17 cellular contexts compared by ENCODE assay signal in the genomic region with DNA sequence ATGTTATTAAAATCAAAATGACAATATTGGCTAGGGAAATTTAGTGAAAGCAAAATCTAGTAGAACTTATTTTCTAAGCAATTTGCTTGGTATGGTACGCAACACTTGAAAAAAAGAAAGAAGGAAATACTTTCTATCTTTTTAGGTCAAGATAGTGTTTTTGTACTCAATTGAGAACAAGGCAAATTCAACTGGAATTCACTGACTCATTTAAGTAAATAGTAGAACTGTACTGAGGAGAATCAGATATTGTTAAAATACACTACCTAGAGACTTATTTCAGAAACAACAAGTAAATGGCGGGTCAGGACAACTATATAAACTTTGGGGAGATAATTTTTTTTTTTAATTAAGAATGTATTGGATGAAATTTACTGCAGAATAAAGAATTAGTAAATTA. TPM values are rescaled to one million over a fixed set of nuclear protein-coding genes. Genes with fewer than 3 reads are reported as not detected.
DNase-seq lines count a peak whose midpoint lies in the region; ATAC-seq, FAIRE-seq and TF ChIP-seq lines count a peak whose summit lies in the region.
"Had no signal": no experiment of that assay in that cellular context is flagged by ENCODE, and none has a peak within 500 bp of the region (broad histone marks: within the 10 kb centered on the region; RNA-seq: fewer than 3 reads in every experiment).

No MANE protein-coding gene starts in this region.

- no peak overlapping the region for H3K4me3 ChIP-seq in PC-3 (ENCODE audit: low read length)
- H3K4me3 ChIP-seq in choroid plexus epithelial cell (ENCODE audit: low read depth, low read length), result no peak overlapping the region
- H3K4me3 ChIP-seq: GM23248, HAP-1 had no signal

- H2AFZ ChIP-seq in PC-3 (ENCODE audit: low read length), result no peak overlapping the region
- H2AFZ ChIP-seq: GM23248 had no signal

- no peaks in the 10 kb centered on the region for H3K9me2 ChIP-seq in PC-3 (replicated peaks; ENCODE audit: low read length)

- no peaks in the 10 kb centered on the region for H3K27me3 ChIP-seq in PC-3 (ENCODE audit: low read length)
- H3K27me3 ChIP-seq: BE2C had no signal

- CTCF ChIA-PET in PC-3 (lab: Charles Lee), result no interaction called here

- H3K4me2 ChIP-seq in PC-3 (ENCODE audit: low read length), result no peak overlapping the region

- TF ChIP-seq CTCF in PC-3 (conservative IDR thresholded peaks at IDR 0.05; ENCODE audit: low read depth, low read length), result no peak
- TF ChIP-seq CTCF in choroid plexus epithelial cell (conservative IDR thresholded peaks at IDR 0.05; ENCODE audit: low read depth, low read length), result no peak

- intact Hi-C loops in PC-3 (cut with micrococcal nuclease), result no loop called here

- peak; percentile 82 for ATAC-seq in PC-3
- no peak for ATAC-seq in GM19023 (IDR thresholded peaks at IDR 0.05; ENCODE audit: unreplicated experiment)

- no TSS peak for BruUV-seq in PC-3 (replicated peaks; lab: Mats Ljungman, UMichigan)

- no peak overlapping the region for H3K27ac ChIP-seq in PC-3 (ENCODE audit: low read length)
- H3K27ac ChIP-seq: GM23248 had no signal

- H3K79me2 ChIP-seq in PC-3 (ENCODE audit: low read length), result no peaks in the 10 kb centered on the region

- no peaks in the 10 kb centered on the region for H3K36me3 ChIP-seq in PC-3 (ENCODE audit: low read depth, low read length)
- H3K36me3 ChIP-seq: BE2C, HAP-1 had no signal

- no peaks in the 10 kb centered on the region for H3K9me3 ChIP-seq in PC-3 (ENCODE audit: low read length)
- H3K9me3 ChIP-seq: BE2C had no signal

- peak; percentile 50 for FAIRE-seq in GM18507 (lab: Jason Lieb, UNC)

- DNase-seq in GM18507 (ENCODE audit: extremely low spot score, insufficient read length, low read depth) (no peak), PC-3 (peak; percentile 49), choroid plexus epithelial cell (ENCODE audit: low read depth) (peak; percentile 45), NOMO-1 (lab: John Stamatoyannopoulos, UW; ENCODE audit: unreplicated experiment in 2 of 2) (no peak)
- no peak for DNase-seq in stimulated activated CD4-positive, alpha-beta T cell treated with anti-CD3 and anti-CD28 coated beads, Interleukin-15, amount 100 ng/mL, for 24 hours
- DNase-seq: ACHN; BE2C; C1 segment of cervical spinal cord; CD4-positive, CD25-positive, alpha-beta regulatory T cell; CD8-positive, alpha-beta memory T cell; COR-L47; DMS 273 treated with DMSO at 0.1 percent for 48 hours; DMS79; GF-D8; GM23248 had no signal

- H3K4me1 ChIP-seq in PC-3 (ENCODE audit: insufficient read depth, low read length), result 0 out of 2 replicates have a peak, but pooled peaks cover 3% of the 10 kb centered on the region
- H3K4me1 ChIP-seq: BE2C, HAP-1 had no signal

- no peaks in the 10 kb centered on the region for H4K20me1 ChIP-seq in PC-3 (ENCODE audit: low read length)

- POLR2A ChIA-PET in PC-3 (lab: Charles Lee; ENCODE audit: unreplicated experiment), result no interaction called here

- H3F3A ChIP-seq in PC-3 (ENCODE audit: low read length, unreplicated experiment), result no peaks in the 10 kb centered on the region

- no peak overlapping the region for H3K9ac ChIP-seq in PC-3 (ENCODE audit: low read length)
- H3K9ac ChIP-seq: GM23248 had no signal

RNA-seq across cellular contexts. Expression of gene ZRANB3, which starts 18.9 kb away (rescaled TPM):
- 7.1 and 8.6 TPM in 2 replicates for total RNA-seq in PC-3 (2014; rRNA removed)

RNA-seq across cellular contexts. Expression of gene R3HDM1, which starts 19.2 kb away (rescaled TPM):
- 12.8 and 24.4 TPM in 2 replicates for total RNA-seq in PC-3 (2014; rRNA removed)

Comparison
In these comparisons a context has a peak if more than half of its experiments do, and no peak if none do; other contexts are left out.
1. DNase-seq: peak in PC-3 (single experiment) and choroid plexus epithelial cell (single experiment); none in GM18507 (single experiment), stimulated activated CD4-positive, alpha-beta T cell treated with anti-CD3 and anti-CD28 coated beads, Interleukin-15, amount 100 ng/mL, for 24 hours (single experiment) and NOMO-1 (0 of 2).